8 cellular contexts compared by ENCODE assay signal in genomic region chr20:44609511-44610312, GRCh38. TPM values are rescaled to one million over a fixed set of nuclear protein-coding genes. Genes with fewer than 3 reads are reported as not detected.
DNase-seq lines count a peak whose midpoint lies in the region; ATAC-seq and TF ChIP-seq lines count a peak whose summit lies in the region.

No MANE protein-coding gene starts in this region.

- H3K4me2 ChIP-seq in neuronal stem cell (ENCODE audit: insufficient read depth, low read length, poor library complexity, severe bottlenecking) = no peak overlapping the region

- no peak overlapping the region for H3K9ac ChIP-seq in neuronal stem cell (ENCODE audit: low read depth, low read length, poor library complexity)

- H3K9me3 ChIP-seq in neuronal stem cell (replicated peaks in 1 of 2; ENCODE audit: control insufficient read depth in 2 of 2, insufficient read depth in 1 of 2, low read depth in 1 of 2, low read length in 2 of 2) = peaks cover 2% of the 10 kb centered on the region in 2 donors

- CTCF ChIA-PET in Calu3 (lab: Charles Lee) = interaction anchor here (0.6 to 2.1 kb wide), 12 partner anchors 9 to 493 kb away, joined by 3 to 11 read pairs (median 4); partner anchors contain the start of gene SERINC3

- no peak overlapping the region for H3K27ac Mint-ChIP-seq in Calu3 (ENCODE audit: unreplicated experiment)

- no peaks in the 10 kb centered on the region for H3K27me3 ChIP-seq in neuronal stem cell (ENCODE audit: control insufficient read depth in 3 of 3, insufficient read depth in 3 of 3, low read depth in 1 of 3, low read length in 3 of 3)

- H2BK12ac ChIP-seq in neuronal stem cell (ENCODE audit: low read length) = no peak overlapping the region

- peak; percentile 97 for DNase-seq in Calu3
- DNase-seq in M059J (ENCODE audit: low read depth) = peak; percentile 93
- peak; percentile 86 to 87 for DNase-seq in SHP77 (lab: John Stamatoyannopoulos, UW)
- DNase-seq in activated gamma-delta T cell treated with Interleukin-2 at 50 U/mL for 16 hours = peak; percentile 84
- DNase-seq in foreskin fibroblast = peak; percentile 75 to 92
- peak; percentile 80 for DNase-seq in neuronal stem cell (ENCODE audit: low spot score)
- peak; percentile 59 for DNase-seq in stromal cell of bone marrow (ENCODE audit: low read depth)

- H3K4ac ChIP-seq in neuronal stem cell (ENCODE audit: low read length) = no peak overlapping the region

- H3K4me3 Mint-ChIP-seq in Calu3 (ENCODE audit: low read depth, unreplicated experiment) = peak overlapping the region; percentile 52

- no peak overlapping the region for H4K8ac ChIP-seq in neuronal stem cell (ENCODE audit: low read depth, low read length)

- ATAC-seq in GM21619 (IDR thresholded peaks at IDR 0.05; ENCODE audit: unreplicated experiment) = peak; percentile 87

- H3K27me3 Mint-ChIP-seq in Calu3 (ENCODE audit: unreplicated experiment) = no peaks in the 10 kb centered on the region

- no peak overlapping the region for H3K14ac ChIP-seq in neuronal stem cell (ENCODE audit: low read length)

- peak; percentile 99 for TF ChIP-seq CTCF in Calu3 (IDR thresholded peaks at IDR 0.05; ENCODE audit: unreplicated experiment)
- TF ChIP-seq CTCF in foreskin fibroblast (IDR thresholded peaks at IDR 0.05; ENCODE audit: low read depth, low read length) = peak; percentile 99

- intact Hi-C loops in Calu3 (cut with micrococcal nuclease; ENCODE audit: unreplicated experiment) = loop anchor here (1.0 to 5.0 kb wide), 4 partner anchors 87 to 392 kb away; partner anchors contain the start of genes SERINC3 and TTPAL

- no peaks in the 10 kb centered on the region for H3K36me3 Mint-ChIP-seq in Calu3 (ENCODE audit: insufficient read depth, unreplicated experiment)

- H3K27ac ChIP-seq in neuronal stem cell (replicated peaks; ENCODE audit: low read length) = no peak overlapping the region

- H3K4me3 ChIP-seq in foreskin fibroblast (ENCODE audit: low read depth in 1 of 2, low read length in 2 of 2) = no peak overlapping the region
- H3K4me3 ChIP-seq in neuronal stem cell (ENCODE audit: low read length in 2 of 2) = peak overlapping the region in 1 of 2 donors; percentile 7

- no peak overlapping the region for H4K91ac ChIP-seq in neuronal stem cell (ENCODE audit: low read depth, low read length, poor library complexity)

- peaks cover 17% of the 10 kb centered on the region for H3K4me1 Mint-ChIP-seq in Calu3 (ENCODE audit: low read depth, unreplicated experiment)

- no peak overlapping the region for H2AK5ac ChIP-seq in neuronal stem cell (ENCODE audit: low read depth, low read length)

- no peaks in the 10 kb centered on the region for H3K9me3 Mint-ChIP-seq in Calu3 (ENCODE audit: low read depth, unreplicated experiment)

- no peak overlapping the region for H2BK5ac ChIP-seq in neuronal stem cell (ENCODE audit: low read length)

- WGBS in neuronal stem cell (ENCODE audit: extremely low coverage in 2 of 2, insufficient read length in 2 of 2, insufficient replicate concordance in 1 of 2), 2 donors = no CpG with 5 or more reads among the region's 25 CpGs

- no peak overlapping the region for H2BK120ac ChIP-seq in neuronal stem cell (ENCODE audit: low read depth, low read length)

- H2AFZ ChIP-seq in neuronal stem cell (ENCODE audit: low read length) = peak overlapping the region; percentile 75

- peak overlapping the region; percentile 2 for H3K18ac ChIP-seq in neuronal stem cell (ENCODE audit: low read length)

- no peak overlapping the region for H2BK15ac ChIP-seq in neuronal stem cell (ENCODE audit: low read length)

- peaks cover 1% of the 10 kb centered on the region for H3K79me1 ChIP-seq in neuronal stem cell (ENCODE audit: low read depth, low read length)

- H3K36me3 ChIP-seq in neuronal stem cell (replicated peaks in 1 of 2; ENCODE audit: control insufficient read depth in 2 of 2, insufficient read depth in 2 of 2, low read length in 2 of 2) = peaks cover 8 to 12% of the 10 kb centered on the region in 2 donors

- no peak overlapping the region for H3K23ac ChIP-seq in neuronal stem cell (ENCODE audit: low read depth, low read length, poor library complexity)

- BruUV-seq in Calu3 (replicated peaks; lab: Mats Ljungman, UMichigan) = no TSS peak

- H3K4me1 ChIP-seq in neuronal stem cell (ENCODE audit: control insufficient read depth in 2 of 2, insufficient read depth in 1 of 2, low read depth in 1 of 2, low read length in 2 of 2) = peaks cover 2 to 10% of the 10 kb centered on the region in 2 donors

RNA-seq across cellular contexts. Expression of gene PKIG, which starts 27.3 kb away (rescaled TPM):
- total RNA-seq in Calu3 (2022) = 6.6 and 7.5 TPM in 2 replicates
- 57.9 and 83.1 TPM in 2 replicates for total RNA-seq in M059J (2014; rRNA removed; shearing (Covaris generic))
- 77.0 TPM for polyA plus RNA-seq in neuronal stem cell (2013, experiment 1 of 2)
- polyA plus RNA-seq in neuronal stem cell (2013, experiment 2 of 2) = 79.1 TPM

RNA-seq across cellular contexts. Expression of gene ADA, which starts 41.8 kb away (rescaled TPM):
- 7.5 and 8.9 TPM in 2 replicates for total RNA-seq in Calu3 (2022)
- 9.1 and 9.6 TPM in 2 replicates for total RNA-seq in M059J (2014; rRNA removed; shearing (Covaris generic))
- 25.3 TPM for polyA plus RNA-seq in neuronal stem cell (2013, experiment 1 of 2)
- 24.1 TPM for polyA plus RNA-seq in neuronal stem cell (2013, experiment 2 of 2)
